13 cellular contexts compared by ENCODE assay signal in the genomic region with DNA sequence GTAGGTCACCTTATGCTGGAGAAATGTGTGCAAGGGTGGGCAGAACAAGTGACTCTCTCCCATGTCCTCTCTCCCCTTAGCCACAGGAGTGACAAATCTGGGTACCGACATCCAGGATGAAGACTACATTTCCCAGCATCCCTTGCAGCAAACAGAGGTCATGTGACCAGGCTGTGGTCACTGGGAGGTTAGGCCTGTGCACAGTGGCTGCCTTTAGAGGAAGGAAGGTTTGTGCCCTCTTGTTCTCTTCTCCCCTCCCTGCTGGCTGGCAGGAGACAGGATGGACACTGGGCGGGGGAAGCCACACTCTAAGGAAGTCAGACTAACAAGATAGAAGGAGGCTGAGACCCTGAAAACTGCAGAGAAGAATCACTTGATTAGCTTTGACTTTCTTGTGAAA.
A peak's percentile ranks its signal among the peaks of the same experiment; 100 is the strongest.
DNase-seq lines count a peak whose midpoint lies in the region; ATAC-seq, FAIRE-seq and TF ChIP-seq lines count a peak whose summit lies in the region.
"Had no signal": no experiment of that assay in that cellular context is flagged by ENCODE, and none has a peak within 500 bp of the region (broad histone marks: within the 10 kb centered on the region; RNA-seq: fewer than 3 reads in every experiment).

No MANE protein-coding gene starts in this region.

- H3K79me2 ChIP-seq in OCI-LY3 (ENCODE audit: low read length) = no peaks in the 10 kb centered on the region
- no peaks in the 10 kb centered on the region for H3K79me2 ChIP-seq in endothelial cell of umbilical vein (ENCODE audit: control insufficient read depth, insufficient read depth, low read length)

- DNase-seq in GM13976 (ENCODE audit: low spot score) = peak; percentile 66
- DNase-seq in endothelial cell of umbilical vein (ENCODE audit: low read depth, low spot score) = no peak
- DNase-seq in WERI-Rb-1 = no peak
- DNase-seq in medulla oblongata (ENCODE audit: extremely low spot score) = no peak
- DNase-seq: activated gamma-delta T cell treated with Interleukin-2 at 50 U/mL for 16 hours; mucosa of descending colon; NCI-H187 treated with DMSO at 0.1 percent for 48 hours; stimulated activated naive CD4-positive, alpha-beta T cell treated with Interleukin-2 at 50 U/mL for 16 hours had no signal

- H3K4me3 ChIP-seq in BLaER1 (no peak overlapping the region), OCI-LY3 (ENCODE audit: low read length) (no peak overlapping the region), endothelial cell of umbilical vein (replicated peaks in 1 of 3; ENCODE audit: insufficient read depth in 1 of 3, low read depth in 1 of 3, low read length in 3 of 3) (no peak overlapping the region), WERI-Rb-1 (ENCODE audit: low read depth, low read length) (no peak overlapping the region)
- H3K4me3 ChIP-seq: gastroesophageal sphincter, mucosa of descending colon had no signal

- H3K27ac ChIP-seq in BLaER1 = no peak overlapping the region
- H3K27ac ChIP-seq in OCI-LY3 (ENCODE audit: low read length) = no peak overlapping the region
- no peak overlapping the region for H3K27ac ChIP-seq in endothelial cell of umbilical vein (ENCODE audit: insufficient read depth, low read depth, low read length)
- H3K27ac ChIP-seq in WERI-Rb-1 = no peak overlapping the region
- H3K27ac ChIP-seq: gastroesophageal sphincter had no signal

- H3K9me3 ChIP-seq in BLaER1 (no peaks in the 10 kb centered on the region), OCI-LY3 (ENCODE audit: insufficient read depth, low read length) (no peaks in the 10 kb centered on the region), endothelial cell of umbilical vein (replicated peaks; ENCODE audit: control insufficient read depth, insufficient read depth, low read length) (no peaks in the 10 kb centered on the region), WERI-Rb-1 (ENCODE audit: severe bottlenecking) (no peaks in the 10 kb centered on the region)
- H3K9me3 ChIP-seq: gastroesophageal sphincter, mucosa of descending colon had no signal

- no peak for FAIRE-seq in endothelial cell of umbilical vein (lab: Jason Lieb, UNC)

- H3K9me1 ChIP-seq in endothelial cell of umbilical vein (replicated peaks; ENCODE audit: control insufficient read depth, extremely low read depth, insufficient read depth, low read length) = no peaks in the 10 kb centered on the region

- in situ Hi-C loops in GM13976 (cut with MboI; ENCODE audit: low sequenced_read_pairs, unreplicated experiment) = no loop called here

- dilution Hi-C loops in endothelial cell of umbilical vein (cut with MboI; ENCODE audit: extremely low pct_ligation_motif_present, low sequenced_read_pairs) = no loop called here

- POLR2A ChIA-PET in endothelial cell of umbilical vein (lab: Charles Lee) = no interaction called here

- H2AFZ ChIP-seq in OCI-LY3 (ENCODE audit: low read depth, low read length) (peak overlapping the region; percentile 28; the same call in 1 of the 2 replicates), endothelial cell of umbilical vein (ENCODE audit: low read depth, low read length) (peak overlapping the region; percentile 54)

- BruUV-seq in endothelial cell of umbilical vein (replicated peaks; lab: Mats Ljungman, UMichigan) = no TSS peak

- H3K9ac ChIP-seq in BLaER1 = no peak overlapping the region
- H3K9ac ChIP-seq in OCI-LY3 (ENCODE audit: low read length) = no peak overlapping the region
- H3K9ac ChIP-seq in endothelial cell of umbilical vein (replicated peaks; ENCODE audit: extremely low read depth, insufficient read depth, low read length) = no peak overlapping the region

- TF ChIP-seq CTCF in GM13976 (IDR thresholded peaks at IDR 0.05; ENCODE audit: borderline replicate concordance, control extremely low read depth, extremely low read depth, insufficient read depth, missing control alignments) = no peak
- TF ChIP-seq CTCF in OCI-LY3 (IDR thresholded peaks at IDR 0.05; ENCODE audit: low read depth, low read length) = no peak
- no peak for TF ChIP-seq CTCF in endothelial cell of umbilical vein (IDR thresholded peaks at IDR 0.05; ENCODE audit: extremely low read depth in 1 of 2, insufficient read depth in 1 of 2, low read depth in 1 of 2, low read length in 2 of 2)
- TF ChIP-seq CTCF in WERI-Rb-1 (IDR thresholded peaks at IDR 0.05; ENCODE audit: low read depth, low read length) = no peak

- H3K36me3 ChIP-seq in BLaER1 = no peaks in the 10 kb centered on the region
- no peaks in the 10 kb centered on the region for H3K36me3 ChIP-seq in OCI-LY3 (replicated peaks; ENCODE audit: low read depth, low read length)
- H3K36me3 ChIP-seq in endothelial cell of umbilical vein (ENCODE audit: control insufficient read depth in 2 of 2, extremely low read depth in 1 of 2, insufficient read depth in 2 of 2, low read length in 2 of 2) = no peaks in the 10 kb centered on the region
- no peaks in the 10 kb centered on the region for H3K36me3 ChIP-seq in WERI-Rb-1
- H3K36me3 ChIP-seq: gastroesophageal sphincter had no signal

- H4K20me1 ChIP-seq in BLaER1 (no peaks in the 10 kb centered on the region), OCI-LY3 (ENCODE audit: insufficient read depth, low read length) (no peaks in the 10 kb centered on the region), endothelial cell of umbilical vein (replicated peaks; ENCODE audit: control insufficient read depth, extremely low read depth, insufficient read depth, low read length) (no peaks in the 10 kb centered on the region)

- no peak for TF ChIP-seq POLR2A in endothelial cell of umbilical vein (IDR thresholded peaks at IDR 0.05; ENCODE audit: low read depth, low read length)

- H3K4me2 ChIP-seq in BLaER1 (peak overlapping the region; percentile 36; the same call in 1 of the 2 replicates), OCI-LY3 (ENCODE audit: low read length) (no peak overlapping the region), endothelial cell of umbilical vein (ENCODE audit: insufficient read depth, low read length) (no peak overlapping the region)

- H3K4me1 ChIP-seq in BLaER1 (peaks cover 36% of the 10 kb centered on the region), OCI-LY3 (ENCODE audit: low read length) (peaks cover 4% of the 10 kb centered on the region), endothelial cell of umbilical vein (ENCODE audit: control insufficient read depth, extremely low read depth, insufficient read depth, low read length) (no peaks in the 10 kb centered on the region)

- intact Hi-C loops in endothelial cell of umbilical vein (cut with micrococcal nuclease) = no loop called here

- no peak for ATAC-seq in HG03139 (IDR thresholded peaks at IDR 0.05; ENCODE audit: unreplicated experiment)
- ATAC-seq in HG03095 (IDR thresholded peaks at IDR 0.05; ENCODE audit: unreplicated experiment) = no peak
- ATAC-seq: gastroesophageal sphincter, mucosa of descending colon had no signal

- CTCF ChIA-PET in endothelial cell of umbilical vein (lab: Charles Lee) = no interaction called here

- no peaks in the 10 kb centered on the region for H3K27me3 ChIP-seq in BLaER1
- H3K27me3 ChIP-seq in OCI-LY3 (ENCODE audit: low read depth, low read length) = peaks cover 36% of the 10 kb centered on the region
- H3K27me3 ChIP-seq in endothelial cell of umbilical vein (ENCODE audit: control insufficient read depth in 2 of 2, insufficient read depth in 2 of 2, low read length in 2 of 2) = no peaks in the 10 kb centered on the region
- H3K27me3 ChIP-seq in WERI-Rb-1 (ENCODE audit: insufficient read depth, low read depth, severe bottlenecking) = no peaks in the 10 kb centered on the region

TF ChIP-seq in endothelial cell of umbilical vein, 7 proteins besides CTCF, POLR2A, EP300 and RAD21:
- TF ChIP-seq MYC (IDR thresholded peaks at IDR 0.05; ENCODE audit: low read depth, low read length) = no peak
- TF ChIP-seq JUN (IDR thresholded peaks at IDR 0.05; ENCODE audit: borderline replicate concordance, insufficient read depth, insufficient read length, low read depth) = no peak
- TF ChIP-seq FOS (IDR thresholded peaks at IDR 0.05; ENCODE audit: borderline replicate concordance, insufficient read depth, low read length) = no peak
- TF ChIP-seq EZH2 (IDR thresholded peaks at IDR 0.05; ENCODE audit: borderline replicate concordance, low read depth, low read length, severe bottlenecking) = no peak
- TF ChIP-seq, protein P1, sequence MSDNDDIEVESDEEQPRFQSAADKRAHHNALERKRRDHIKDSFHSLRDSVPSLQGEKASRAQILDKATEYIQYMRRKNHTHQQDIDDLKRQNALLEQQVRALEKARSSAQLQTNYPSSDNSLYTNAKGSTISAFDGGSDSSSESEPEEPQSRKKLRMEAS (IDR thresholded peaks at IDR 0.05; ENCODE audit: insufficient read depth, insufficient read length) = no peak
- TF ChIP-seq POLR2AphosphoS5 (IDR thresholded peaks at IDR 0.05; ENCODE audit: insufficient read depth, low read depth, low read length) = no peak
- no peak for TF ChIP-seq GATA2 (IDR thresholded peaks at IDR 0.05; ENCODE audit: insufficient read depth, insufficient read length, low read depth, low read length)
